Comparison of ENCODE assay signal across 11 cellular contexts in the genomic region with DNA sequence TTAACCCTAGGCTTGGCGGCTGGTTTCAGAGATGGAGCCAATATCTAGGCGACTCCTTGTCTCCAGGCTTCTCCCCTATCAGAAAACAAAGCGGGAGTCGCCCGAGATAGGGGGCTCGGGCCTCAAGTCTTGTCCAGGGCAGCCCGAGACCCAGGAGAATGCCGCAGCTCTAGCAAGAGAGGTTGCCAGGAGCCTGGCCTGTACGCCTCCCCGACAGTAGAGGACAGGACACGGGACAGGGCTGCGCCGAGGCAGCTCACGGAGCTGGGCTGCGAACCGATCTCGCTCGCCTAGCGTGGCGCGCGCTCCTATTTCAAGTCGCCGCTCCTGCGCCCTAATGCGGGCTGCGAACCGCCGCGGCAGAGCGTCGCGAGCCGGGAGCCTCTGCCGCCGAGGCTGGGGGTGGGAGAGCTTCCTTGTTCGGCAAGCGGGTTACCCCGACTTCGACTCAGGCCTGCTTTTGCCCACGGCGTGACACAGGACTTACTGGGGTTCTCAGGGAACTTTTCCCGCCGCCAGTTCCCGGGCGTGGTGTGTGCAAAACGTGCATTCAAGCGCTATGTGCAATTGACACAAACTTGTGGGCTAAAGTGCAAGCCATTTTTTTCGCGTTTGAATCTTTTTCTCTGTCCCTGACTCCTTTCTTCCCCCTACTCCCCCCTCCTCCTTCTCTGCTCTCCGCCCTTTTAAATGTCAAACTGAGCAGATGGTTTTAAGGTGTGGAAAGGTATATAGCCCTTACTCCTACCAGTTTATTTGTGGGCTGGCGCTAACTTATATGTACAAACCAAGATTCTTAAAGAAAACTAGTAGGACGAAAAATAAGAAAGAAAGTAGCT. TPM values are rescaled to one million over a fixed set of nuclear protein-coding genes. Genes with fewer than 3 reads are reported as not detected.
DNase-seq lines count a peak whose midpoint lies in the region; ATAC-seq and TF ChIP-seq lines count a peak whose summit lies in the region.
"Had no signal": no experiment of that assay in that cellular context is flagged by ENCODE, and none has a peak within 500 bp of the region (broad histone marks: within the 10 kb centered on the region; RNA-seq: fewer than 3 reads in every experiment).

No MANE protein-coding gene starts in this region.

- peaks cover 68 to 71% of the 10 kb centered on the region in 2 donors for H3K27me3 Mint-ChIP-seq in CD4-positive, alpha-beta memory T cell
- H3K27me3 Mint-ChIP-seq in glutamatergic neuron (ENCODE audit: unreplicated experiment): peaks cover 28% of the 10 kb centered on the region
- H3K27me3 Mint-ChIP-seq in natural killer cell treated with Interleukin-12 subunit alpha and Interleukin-12 subunit beta and Interleukin-15 and Interleukin-18, amount 100 ng/mL, for 72 hours: peaks cover 76 to 88% of the 10 kb centered on the region in 2 donors

- H3K4me1 Mint-ChIP-seq in CD4-positive, alpha-beta memory T cell: peaks cover 24 to 55% (median 38%) of the 10 kb centered on the region in 4 donors
- peaks cover 51% of the 10 kb centered on the region for H3K4me1 Mint-ChIP-seq in glutamatergic neuron (ENCODE audit: low read depth, unreplicated experiment)
- peaks cover 22 to 23% of the 10 kb centered on the region in 2 donors for H3K4me1 Mint-ChIP-seq in natural killer cell treated with Interleukin-12 subunit alpha and Interleukin-12 subunit beta and Interleukin-15 and Interleukin-18, amount 100 ng/mL, for 72 hours (ENCODE audit: low read depth in 2 of 2)

- no peaks in the 10 kb centered on the region for H3K9me3 ChIP-seq in CD4-positive, alpha-beta memory T cell (ENCODE audit: control insufficient read depth in 1 of 2, low read length in 2 of 2)

- H3K4me3 Mint-ChIP-seq in CD4-positive, alpha-beta memory T cell: peak overlapping the region in 7 of 8 donors; percentile 11 to 60 (median 44)
- H3K4me3 Mint-ChIP-seq in glutamatergic neuron (ENCODE audit: unreplicated experiment): peak overlapping the region; percentile 86
- H3K4me3 Mint-ChIP-seq in natural killer cell treated with Interleukin-12 subunit alpha and Interleukin-12 subunit beta and Interleukin-15 and Interleukin-18, amount 100 ng/mL, for 72 hours: no peak overlapping the region

- peaks cover 80% of the 10 kb centered on the region for H3K27me3 ChIP-seq in CD4-positive, alpha-beta memory T cell (ENCODE audit: insufficient read depth, low read length)

- no peaks in the 10 kb centered on the region for H3K36me3 ChIP-seq in CD4-positive, alpha-beta memory T cell (ENCODE audit: insufficient read depth, low read length)

- H3K27ac Mint-ChIP-seq in CD4-positive, alpha-beta memory T cell: peak overlapping the region in 1 of 7 donors; percentile 6
- peak overlapping the region; percentile 41 for H3K27ac Mint-ChIP-seq in glutamatergic neuron (ENCODE audit: unreplicated experiment)
- H3K27ac Mint-ChIP-seq in natural killer cell treated with Interleukin-12 subunit alpha and Interleukin-12 subunit beta and Interleukin-15 and Interleukin-18, amount 100 ng/mL, for 72 hours: no peak overlapping the region

- H3K27ac ChIP-seq in CD4-positive, alpha-beta memory T cell (ENCODE audit: low read depth, low read length): no peak overlapping the region

- POLR2A ChIA-PET in CD4-positive, alpha-beta memory T cell (lab: Charles Lee; ENCODE audit: partially characterized antibody): no interaction called here

- intact Hi-C loops in CD4-positive, alpha-beta memory T cell (cut with micrococcal nuclease): loop anchor here (5.0 to 10.0 kb wide), 4 partner anchors 59 to 313 kb away; no protein-coding TSS in a partner anchor

- ATAC-seq in natural killer cell treated with Interleukin-12 subunit alpha and Interleukin-12 subunit beta and Interleukin-15 and Interleukin-18, amount 100 ng/mL, for 72 hours: peak; percentile 14 to 24
- ATAC-seq in esophagus mucosa: no peak

- H3K4me3 ChIP-seq in CD4-positive, alpha-beta memory T cell (ENCODE audit: low read length in 2 of 2): no peak overlapping the region

- peaks cover 0 to 31% (median 16%) of the 10 kb centered on the region in 8 donors for H3K9me3 Mint-ChIP-seq in CD4-positive, alpha-beta memory T cell
- H3K9me3 Mint-ChIP-seq in glutamatergic neuron (ENCODE audit: unreplicated experiment): peaks cover 34% of the 10 kb centered on the region
- peaks cover 3% of the 10 kb centered on the region for H3K9me3 Mint-ChIP-seq in natural killer cell treated with Interleukin-12 subunit alpha and Interleukin-12 subunit beta and Interleukin-15 and Interleukin-18, amount 100 ng/mL, for 72 hours

- H3K36me3 Mint-ChIP-seq in CD4-positive, alpha-beta memory T cell: peaks cover 5% of the 10 kb centered on the region in 2 donors
- no peaks in the 10 kb centered on the region for H3K36me3 Mint-ChIP-seq in glutamatergic neuron (ENCODE audit: unreplicated experiment)
- peaks cover 32% of the 10 kb centered on the region for H3K36me3 Mint-ChIP-seq in natural killer cell treated with Interleukin-12 subunit alpha and Interleukin-12 subunit beta and Interleukin-15 and Interleukin-18, amount 100 ng/mL, for 72 hours

- DNase-seq in CD4-positive, alpha-beta memory T cell: no peak
- DNase-seq in HuH-7 (ENCODE audit: low spot score) (peak; percentile 65), glutamatergic neuron (peak; percentile 52), UCSD-AML1 (lab: John Stamatoyannopoulos, UW; ENCODE audit: unreplicated experiment) (no peak), HK-2 (ENCODE audit: unreplicated experiment) (no peak), NK-92 (lab: John Stamatoyannopoulos, UW; ENCODE audit: unreplicated experiment) (no peak)
- no peak for DNase-seq in natural killer cell treated with Interleukin-12 subunit alpha and Interleukin-12 subunit beta and Interleukin-15 and Interleukin-18, amount 100 ng/mL, for 72 hours (ENCODE audit: low spot score)
- DNase-seq: cerebellar nuclear complex, NCI-H1694, nucleus accumbens had no signal

- CTCF ChIA-PET in CD4-positive, alpha-beta memory T cell (lab: Charles Lee; ENCODE audit: partially characterized antibody): no interaction called here

- H3K4me1 ChIP-seq in CD4-positive, alpha-beta memory T cell (ENCODE audit: insufficient read depth, low read length): peaks cover 36% of the 10 kb centered on the region

- TF ChIP-seq CTCF in glutamatergic neuron (IDR thresholded peaks at IDR 0.05; ENCODE audit: partially characterized antibody, unreplicated experiment): no peak

RNA-seq across cellular contexts. Expression of gene PROX1, which starts 2.4 kb away (rescaled TPM):
- total RNA-seq in CD4-positive, alpha-beta memory T cell: not detected
- not detected for polyA plus RNA-seq in CD4-positive, alpha-beta memory T cell
- total RNA-seq in glutamatergic neuron (ENCODE audit: unreplicated experiment) (68.4 TPM), esophagus mucosa (0.88 TPM)
- not detected for total RNA-seq in natural killer cell treated with Interleukin-12 subunit alpha and Interleukin-12 subunit beta and Interleukin-15 and Interleukin-18, amount 100 ng/mL, for 72 hours

Comparison
In these comparisons a context has a peak if more than half of its experiments do, and no peak if none do; other contexts are left out.
1. DNase-seq: peak in HuH-7 (single experiment) and glutamatergic neuron (single experiment); none in CD4-positive, alpha-beta memory T cell (0 of 5), natural killer cell treated with Interleukin-12 subunit alpha and Interleukin-12 subunit beta and Interleukin-15 and Interleukin-18, amount 100 ng/mL, for 72 hours (single experiment), UCSD-AML1 (single experiment), HK-2 (single experiment) and NK-92 (single experiment).
2. RNA of gene PROX1, which starts 2.4 kb away (total RNA-seq): 68.4 TPM in glutamatergic neuron (single experiment); 0.88 TPM in esophagus mucosa (single experiment), not detected in CD4-positive, alpha-beta memory T cell and not detected in natural killer cell treated with Interleukin-12 subunit alpha and Interleukin-12 subunit beta and Interleukin-15 and Interleukin-18, amount 100 ng/mL, for 72 hours; every median in the first group is over 10 times any median in the second.